Comparison of ENCODE assay signal across 13 cellular contexts in the genomic region with DNA sequence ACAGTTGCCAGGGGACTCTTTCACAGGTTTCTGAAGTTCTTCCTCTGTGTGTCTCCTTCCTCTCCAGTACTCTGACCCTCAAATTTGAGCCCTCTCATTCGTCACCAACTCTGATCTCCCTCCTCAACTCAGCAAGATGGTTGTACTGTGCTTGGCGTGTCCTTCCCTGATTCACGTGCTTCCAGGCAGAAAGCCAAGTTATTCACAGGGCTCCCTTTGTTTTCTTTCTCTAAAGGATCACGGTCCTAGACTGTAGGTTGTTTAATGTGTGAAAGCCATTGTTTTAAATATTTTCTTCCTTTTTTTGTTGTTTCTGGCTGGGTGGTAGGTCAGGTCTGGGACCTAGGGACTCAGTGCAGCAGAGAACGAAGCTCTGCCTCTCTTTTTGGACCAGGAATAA.
DNase-seq lines count a peak whose midpoint lies in the region; FAIRE-seq and TF ChIP-seq lines count a peak whose summit lies in the region.
"Had no signal": no experiment of that assay in that cellular context is flagged by ENCODE, and none has a peak within 500 bp of the region (broad histone marks: within the 10 kb centered on the region; RNA-seq: fewer than 3 reads in every experiment).

No MANE protein-coding gene starts in this region.

- no peak overlapping the region for H3K4me3 ChIP-seq in fibroblast of pulmonary artery (replicated peaks; ENCODE audit: low read depth, low read length)
- no peak overlapping the region for H3K4me3 ChIP-seq in lower leg skin (ENCODE audit: low read depth, poor library complexity, severe bottlenecking)
- H3K4me3 ChIP-seq: tibial nerve had no signal

- WGBS in lower leg skin, 2 donors: 31 to 44% methylated on average over 5 of the region's 5 CpGs

- DNase-seq in HT-29 (ENCODE audit: low spot score) (peak; percentile 6), NCI-H774 (lab: John Stamatoyannopoulos, UW) (peak; percentile 22), fibroblast of pulmonary artery (ENCODE audit: low read depth) (peak; percentile 3), pulmonary artery endothelial cell (ENCODE audit: low read depth, low spot score) (peak; percentile 60), NCI-H146 treated with DMSO at 0.1 percent for 48 hours (lab: John Stamatoyannopoulos, UW; ENCODE audit: unreplicated experiment) (no peak), lower leg skin (ENCODE audit: low spot score in 2 of 2) (no peak), GM12892 (ENCODE audit: insufficient read length) (no peak), occipital lobe (lab: John Stamatoyannopoulos, UW) (no peak)
- DNase-seq: activated effector memory CD4-positive, alpha-beta T cell treated with anti-CD3 and anti-CD28 coated beads, Interleukin-2, amount 50 U/mL, for 16 hours; BE2C; NCI-H1694; stimulated activated CD4-positive, alpha-beta T cell treated with anti-CD3 and anti-CD28 coated beads, Interleukin-1b, Interleukin-23, amount 100 ng/mL, for 48 hours had no signal

- no peak for TF ChIP-seq CTCF in fibroblast of pulmonary artery (IDR thresholded peaks at IDR 0.05; ENCODE audit: low read length, missing control alignments)
- TF ChIP-seq CTCF in lower leg skin (IDR thresholded peaks at IDR 0.05): no peak

- no peak for TF ChIP-seq POLR2A in lower leg skin (IDR thresholded peaks at IDR 0.05)
- TF ChIP-seq POLR2A in GM12892 (IDR thresholded peaks at IDR 0.05; ENCODE audit: low read depth, low read length): no peak

- FAIRE-seq in GM12892 (lab: Jason Lieb, UNC): no peak

- intact Hi-C loops in lower leg skin (cut with DNase I; ENCODE audit: low total_unique reads): no loop called here

Comparison
In these comparisons a context has a peak if more than half of its experiments do, and no peak if none do; other contexts are left out.
1. DNase-seq: peak in HT-29 (single experiment), NCI-H774 (single experiment), fibroblast of pulmonary artery (single experiment) and pulmonary artery endothelial cell (single experiment); none in NCI-H146 treated with DMSO at 0.1 percent for 48 hours (single experiment), lower leg skin (0 of 2), GM12892 (single experiment) and occipital lobe (single experiment).